17 cellular contexts compared by ENCODE assay signal in the genomic region with DNA sequence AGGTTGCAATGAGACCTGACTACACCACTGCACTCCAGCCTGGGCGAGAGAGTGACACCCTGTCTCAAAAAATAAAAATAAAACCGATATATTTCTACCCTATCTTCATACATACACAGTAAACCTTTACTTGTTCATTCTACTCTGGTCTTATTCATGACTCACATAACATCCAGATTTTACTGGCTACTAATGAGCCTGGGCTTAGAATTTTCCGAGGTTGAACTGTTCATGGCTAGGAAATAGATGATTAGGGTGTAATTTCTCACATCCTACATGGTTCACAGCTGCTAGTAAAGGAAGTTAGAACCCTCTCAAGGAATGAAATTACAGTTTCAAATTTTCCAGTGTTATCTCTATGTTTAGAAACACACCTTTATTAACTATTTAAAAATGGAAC. TPM values are rescaled to one million over a fixed set of nuclear protein-coding genes. Genes with fewer than 3 reads are reported as not detected.
DNase-seq lines count a peak whose midpoint lies in the region; ATAC-seq, FAIRE-seq and TF ChIP-seq lines count a peak whose summit lies in the region.
"Had no signal": no experiment of that assay in that cellular context is flagged by ENCODE, and none has a peak within 500 bp of the region (broad histone marks: within the 10 kb centered on the region; RNA-seq: fewer than 3 reads in every experiment).

No MANE protein-coding gene starts in this region.

- H3K4me2 ChIP-seq in endothelial cell of umbilical vein (ENCODE audit: insufficient read depth, low read length) (no peak overlapping the region), mesenchymal stem cell (ENCODE audit: low read length, poor library complexity, severe bottlenecking) (no peak overlapping the region)

- H3K9ac ChIP-seq in endothelial cell of umbilical vein (replicated peaks; ENCODE audit: extremely low read depth, insufficient read depth, low read length): no peak overlapping the region
- no peak overlapping the region for H3K9ac ChIP-seq in endodermal cell (ENCODE audit: extremely low read depth, low read length, poor library complexity, severe bottlenecking)
- H3K9ac ChIP-seq in mesenchymal stem cell (ENCODE audit: low read length): no peak overlapping the region

- peak; percentile 13 for ATAC-seq in T-helper 17 cell

- H4K8ac ChIP-seq in mesenchymal stem cell (ENCODE audit: low read length): no peak overlapping the region

- H4K91ac ChIP-seq in mesenchymal stem cell (ENCODE audit: low read length): no peak overlapping the region

- WGBS in endodermal cell (ENCODE audit: insufficient coverage in 1 of 2, insufficient read length in 1 of 2), 2 experiments: 95 to 100% methylated on average over 1 to 3 of the region's 3 CpGs
- 39 to 48% (median 42%) methylated on average over 3 of the region's 3 CpGs for WGBS in adrenal gland, 4 donors
- WGBS in mesenchymal stem cell: 100% methylated on average over 2 of the region's 3 CpGs

- no peak overlapping the region for H3K27ac ChIP-seq in breast epithelium
- H3K27ac ChIP-seq in endothelial cell of umbilical vein (ENCODE audit: insufficient read depth, low read depth, low read length): no peak overlapping the region
- no peak overlapping the region for H3K27ac ChIP-seq in endodermal cell (ENCODE audit: low read depth, low read length)
- peak overlapping the region in 1 of 5 donors; percentile 43 for H3K27ac ChIP-seq in adrenal gland
- H3K27ac ChIP-seq in mesenchymal stem cell (ENCODE audit: low read length, poor library complexity, severe bottlenecking): no peak overlapping the region
- H3K27ac ChIP-seq: prostate gland had no signal

- TF ChIP-seq CTCF in MCF 10A (IDR thresholded peaks at IDR 0.05; ENCODE audit: unreplicated experiment) (no peak), breast epithelium (IDR thresholded peaks at IDR 0.05) (no peak), endothelial cell of umbilical vein (IDR thresholded peaks at IDR 0.05; ENCODE audit: extremely low read depth in 1 of 2, insufficient read depth in 1 of 2, low read depth in 1 of 2, low read length in 2 of 2) (no peak), endodermal cell (conservative IDR thresholded peaks at IDR 0.05) (no peak), adrenal gland (IDR thresholded peaks at IDR 0.05) (no peak)

- peak; percentile 48 for FAIRE-seq in endothelial cell of umbilical vein (lab: Jason Lieb, UNC)

- dilution Hi-C loops in endothelial cell of umbilical vein (cut with MboI; ENCODE audit: extremely low pct_ligation_motif_present, low sequenced_read_pairs): no loop called here

- no peak overlapping the region for H2BK5ac ChIP-seq in mesenchymal stem cell (ENCODE audit: low read depth, low read length, poor library complexity, severe bottlenecking)

- H3K14ac ChIP-seq in mesenchymal stem cell (ENCODE audit: low read length in 2 of 2): no peak overlapping the region

- H3K4me1 Mint-ChIP-seq in MCF 10A (ENCODE audit: insufficient read depth, unreplicated experiment): peaks cover 20% of the 10 kb centered on the region
- H3K4me1 Mint-ChIP-seq in T-helper 17 cell: peaks cover 39% of the 10 kb centered on the region
- H3K4me1 Mint-ChIP-seq in endodermal cell: no peaks in the 10 kb centered on the region

- H3K4me1 ChIP-seq in breast epithelium (no peaks in the 10 kb centered on the region), endothelial cell of umbilical vein (ENCODE audit: control insufficient read depth, extremely low read depth, insufficient read depth, low read length) (peaks cover 17% of the 10 kb centered on the region), endodermal cell (ENCODE audit: control insufficient read depth, insufficient read depth, low read length) (no peaks in the 10 kb centered on the region), adrenal gland (replicated peaks in 1 of 2) (peaks cover 21 to 53% of the 10 kb centered on the region in 2 donors), mesenchymal stem cell (ENCODE audit: control insufficient read depth, insufficient read depth, low read depth, low read length) (peaks cover 5% of the 10 kb centered on the region)
- H3K4me1 ChIP-seq: prostate gland had no signal

- H3K27me3 ChIP-seq in breast epithelium: no peaks in the 10 kb centered on the region
- H3K27me3 ChIP-seq in endothelial cell of umbilical vein (ENCODE audit: control insufficient read depth in 2 of 2, insufficient read depth in 2 of 2, low read length in 2 of 2): no peaks in the 10 kb centered on the region
- no peaks in the 10 kb centered on the region for H3K27me3 ChIP-seq in endodermal cell (ENCODE audit: control insufficient read depth, insufficient read depth, low read length, poor library complexity, severe bottlenecking)
- no peaks in the 10 kb centered on the region for H3K27me3 ChIP-seq in adrenal gland
- no peaks in the 10 kb centered on the region for H3K27me3 ChIP-seq in mesenchymal stem cell (ENCODE audit: control insufficient read depth in 1 of 2, insufficient read depth in 1 of 2, low read length in 2 of 2)

- H3K9me3 ChIP-seq in breast epithelium (no peaks in the 10 kb centered on the region), T-helper 17 cell (ENCODE audit: control insufficient read depth, low read length, poor library complexity, severe bottlenecking) (no peaks in the 10 kb centered on the region), endothelial cell of umbilical vein (replicated peaks; ENCODE audit: control insufficient read depth, insufficient read depth, low read length) (no peaks in the 10 kb centered on the region), endodermal cell (ENCODE audit: control insufficient read depth, low read length) (no peaks in the 10 kb centered on the region), adrenal gland (replicated peaks in 1 of 3) (no peaks in the 10 kb centered on the region), mesenchymal stem cell (ENCODE audit: control insufficient read depth, low read length) (no peaks in the 10 kb centered on the region)
- H3K9me3 ChIP-seq: prostate gland had no signal

- DNase-seq in MCF 10A (ENCODE audit: unreplicated experiment) (peak; percentile 4), breast epithelium (ENCODE audit: low spot score in 2 of 2) (no peak), T-helper 17 cell (no peak), endothelial cell of umbilical vein (ENCODE audit: low read depth, low spot score) (peak; percentile 20), endodermal cell (no peak), adrenal gland (no peak), HuH-7.5 (ENCODE audit: low spot score) (no peak), mesenchymal stem cell (no peak)
- DNase-seq: activated CD4-positive, alpha-beta T cell treated with anti-CD3 and anti-CD28 coated beads, Interleukin-2, amount 50 U/mL, for 1 hour; activated gamma-delta T cell treated with Interleukin-2 at 50 U/mL for 16 hours; caudate nucleus; DMS53; foreskin melanocyte; NCI-H1694 treated with DMSO at 0.1 percent for 48 hours; NCI-H446; T-helper 2 cell had no signal

- H2BK120ac ChIP-seq in mesenchymal stem cell (ENCODE audit: low read depth, low read length): no peak overlapping the region

- H3K9me1 ChIP-seq in endothelial cell of umbilical vein (replicated peaks; ENCODE audit: control insufficient read depth, extremely low read depth, insufficient read depth, low read length): no peaks in the 10 kb centered on the region

- intact Hi-C loops in MCF 10A (cut with micrococcal nuclease) (no loop called here), breast epithelium (cut with DNase I; ENCODE audit: low total_unique reads) (no loop called here), endothelial cell of umbilical vein (cut with micrococcal nuclease) (no loop called here), adrenal gland (cut with DNase I) (no loop called here)

- H2BK12ac ChIP-seq in mesenchymal stem cell (ENCODE audit: low read length in 2 of 2): no peak overlapping the region

- H3K4me3 ChIP-seq in breast epithelium (no peak overlapping the region), endothelial cell of umbilical vein (replicated peaks in 1 of 3; ENCODE audit: insufficient read depth in 1 of 3, low read depth in 1 of 3, low read length in 3 of 3) (no peak overlapping the region), endodermal cell (ENCODE audit: low read length) (no peak overlapping the region), adrenal gland (no peak overlapping the region), mesenchymal stem cell (ENCODE audit: insufficient read depth in 1 of 2, low read depth in 1 of 2, low read length in 2 of 2) (no peak overlapping the region)
- H3K4me3 ChIP-seq: prostate gland had no signal

- H3K23ac ChIP-seq in mesenchymal stem cell (ENCODE audit: low read length in 2 of 2): no peak overlapping the region

- H3K9me3 Mint-ChIP-seq in MCF 10A (ENCODE audit: unreplicated experiment) (no peaks in the 10 kb centered on the region), endodermal cell (no peaks in the 10 kb centered on the region)

- H3K36me3 ChIP-seq in breast epithelium (no peaks in the 10 kb centered on the region), endothelial cell of umbilical vein (ENCODE audit: control insufficient read depth in 2 of 2, extremely low read depth in 1 of 2, insufficient read depth in 2 of 2, low read length in 2 of 2) (peaks cover 0 to 2% of the 10 kb centered on the region in 2 experiments), endodermal cell (ENCODE audit: control insufficient read depth, insufficient read depth, low read length) (peaks cover 25% of the 10 kb centered on the region), adrenal gland (replicated peaks in 1 of 2) (no peaks in the 10 kb centered on the region), mesenchymal stem cell (ENCODE audit: control insufficient read depth in 1 of 2, insufficient read depth in 2 of 2, low read depth in 1 of 2, low read length in 2 of 2) (peaks cover 4 to 24% of the 10 kb centered on the region in 2 experiments)
- H3K36me3 ChIP-seq: prostate gland had no signal

- H3K27ac Mint-ChIP-seq in MCF 10A (ENCODE audit: low read depth, unreplicated experiment): no peak overlapping the region
- peak overlapping the region; percentile 75 for H3K27ac Mint-ChIP-seq in T-helper 17 cell
- H3K27ac Mint-ChIP-seq in endodermal cell: no peak overlapping the region

- H3K36me3 Mint-ChIP-seq in MCF 10A (ENCODE audit: insufficient read depth, unreplicated experiment) (peaks cover 32% of the 10 kb centered on the region), T-helper 17 cell (ENCODE audit: low read depth) (peaks cover 2% of the 10 kb centered on the region), endodermal cell (ENCODE audit: low read depth) (peaks cover 17% of the 10 kb centered on the region)

- peaks cover 4% of the 10 kb centered on the region for H3K79me1 ChIP-seq in mesenchymal stem cell (replicated peaks; ENCODE audit: low read length, poor library complexity, severe bottlenecking)

- no peak overlapping the region for H3K18ac ChIP-seq in mesenchymal stem cell (ENCODE audit: low read depth in 1 of 2, low read length in 2 of 2)

- peaks cover 8% of the 10 kb centered on the region for H4K20me1 ChIP-seq in endothelial cell of umbilical vein (replicated peaks; ENCODE audit: control insufficient read depth, extremely low read depth, insufficient read depth, low read length)

- H3K27me3 Mint-ChIP-seq in MCF 10A (ENCODE audit: insufficient read depth, unreplicated experiment) (no peaks in the 10 kb centered on the region), T-helper 17 cell (no peaks in the 10 kb centered on the region), endodermal cell (ENCODE audit: insufficient read depth) (no peaks in the 10 kb centered on the region)

- TF ChIP-seq POLR2A in breast epithelium (IDR thresholded peaks at IDR 0.05) (no peak), endothelial cell of umbilical vein (IDR thresholded peaks at IDR 0.05; ENCODE audit: low read depth, low read length) (no peak), adrenal gland (IDR thresholded peaks at IDR 0.05) (no peak)

- BruUV-seq in MCF 10A (replicated peaks; lab: Mats Ljungman, UMichigan): no TSS peak
- BruUV-seq in endothelial cell of umbilical vein (replicated peaks; lab: Mats Ljungman, UMichigan): no TSS peak

- H2BK15ac ChIP-seq in mesenchymal stem cell (ENCODE audit: low read depth, poor library complexity, severe bottlenecking): no peak overlapping the region

- no peak overlapping the region for H2AK5ac ChIP-seq in mesenchymal stem cell (ENCODE audit: low read length, severe bottlenecking)

- no peak overlapping the region for H2AFZ ChIP-seq in endothelial cell of umbilical vein (ENCODE audit: low read depth, low read length)
- no peak overlapping the region for H2AFZ ChIP-seq in mesenchymal stem cell (ENCODE audit: low read depth, low read length)

- POLR2A ChIA-PET in MCF 10A (lab: Yijun Ruan, JAX) (interaction anchor here (1.1 to 1.3 kb wide), 2 partner anchors 14 to 103 kb away, joined by 3 to 4 read pairs; partner anchors contain the start of gene GSPT1), endothelial cell of umbilical vein (lab: Charles Lee) (no interaction called here)

- H3K4me3 Mint-ChIP-seq in MCF 10A (ENCODE audit: unreplicated experiment) (no peak overlapping the region), T-helper 17 cell (peak overlapping the region; percentile 31), endodermal cell (no peak overlapping the region)

- CTCF ChIA-PET in MCF 10A (lab: Yijun Ruan, JAX): interaction anchor here (0.6 to 1.7 kb wide), 4 partner anchors 15 to 369 kb away, joined by 3 to 4 read pairs (median 4); partner anchors contain the start of genes GSPT1 and ZC3H7A
- CTCF ChIA-PET in endothelial cell of umbilical vein (lab: Charles Lee): interaction anchor here (1.1 to 3.6 kb wide), 2 partner anchors 10 to 167 kb away, joined by 3 to 23 read pairs; no protein-coding TSS in a partner anchor

- H3K4ac ChIP-seq in mesenchymal stem cell (ENCODE audit: low read depth in 1 of 2, low read length in 2 of 2): no peak overlapping the region

- peaks cover 92% of the 10 kb centered on the region for H3K79me2 ChIP-seq in endothelial cell of umbilical vein (ENCODE audit: control insufficient read depth, insufficient read depth, low read length)

RNA-seq across cellular contexts. Expression of gene GSPT1, which starts 14.7 kb away (rescaled TPM):
- total RNA-seq in MCF 10A (2022): 163 and 199 TPM in 2 replicates
- 10 to 100 TPM; 61.3 to 68.5 (median 67.6) TPM for total RNA-seq in breast epithelium
- 100 to 1,000 TPM; 161 to 203 TPM for total RNA-seq in T-helper 17 cell
- total RNA-seq in endothelial cell of umbilical vein: 137 and 152 TPM in 2 replicates
- polyA plus RNA-seq in endothelial cell of umbilical vein: 31.2 and 40.3 TPM in 2 replicates
- polyA plus RNA-seq in endothelial cell of umbilical vein (2011; cell fraction: cytosol; rRNA removed): 64.6 and 71.3 TPM in 2 replicates
- polyA plus RNA-seq in endothelial cell of umbilical vein (2011; cell fraction: nucleus; rRNA removed): 59.3 and 75.3 TPM in 2 replicates
- polyA plus RNA-seq in endothelial cell of umbilical vein (2012): 133 and 183 TPM in 2 replicates
- polyA minus RNA-seq in endothelial cell of umbilical vein: 42.4 and 69.4 TPM in 2 replicates
- polyA minus RNA-seq in endothelial cell of umbilical vein (2011; cell fraction: cytosol; rRNA and poly(A)+ RNA removed): 83.5 TPM
- 28.5 and 45.5 TPM in 2 replicates for polyA minus RNA-seq in endothelial cell of umbilical vein (2011; cell fraction: nucleus; rRNA and poly(A)+ RNA removed)
- total RNA-seq in endodermal cell: 100 to 1,000 TPM; 110 to 115 TPM
- 94.4 TPM for polyA plus RNA-seq in endodermal cell (2013, experiment 1 of 2)
- polyA plus RNA-seq in endodermal cell (2013, experiment 2 of 2): 97.2 TPM
- 100 to 1,000 TPM in 5 of 8 donors, 10 to 100 TPM in 3; 55.2 to 188 (median 115) TPM for total RNA-seq in adrenal gland
- 100 to 1,000 TPM in 1 of 3 donors, 10 to 100 TPM in 2; 21.1 to 246 (median 23.3) TPM for polyA plus RNA-seq in adrenal gland
- 94.6 TPM for polyA plus RNA-seq in mesenchymal stem cell (2013, experiment 1 of 2)
- 92.6 TPM for polyA plus RNA-seq in mesenchymal stem cell (2013, experiment 2 of 2)

RNA-seq across cellular contexts. Expression of gene NPIPB2, which starts 40.8 kb away (rescaled TPM):
- total RNA-seq in MCF 10A (2022): 17.2 and 17.4 TPM in 2 replicates
- total RNA-seq in breast epithelium: 10 to 100 TPM; 14.8 to 23.9 (median 20.3) TPM
- total RNA-seq in T-helper 17 cell: 10 to 100 TPM; 13.6 to 19.1 TPM
- 11.7 and 15.4 TPM in 2 replicates for total RNA-seq in endothelial cell of umbilical vein
- 5.8 and 8.7 TPM in 2 replicates for polyA plus RNA-seq in endothelial cell of umbilical vein
- 1.3 and 3.8 TPM in 2 replicates for polyA plus RNA-seq in endothelial cell of umbilical vein (2011; cell fraction: cytosol; rRNA removed)
- polyA plus RNA-seq in endothelial cell of umbilical vein (2011; cell fraction: nucleus; rRNA removed): 60.8 and 62.2 TPM in 2 replicates
- polyA plus RNA-seq in endothelial cell of umbilical vein (2012): 4.4 and 10.8 TPM in 2 replicates
- polyA minus RNA-seq in endothelial cell of umbilical vein: 23.2 and 40.7 TPM in 2 replicates
- not detected for polyA minus RNA-seq in endothelial cell of umbilical vein (2011; cell fraction: cytosol; rRNA and poly(A)+ RNA removed)
- 13.2 and 62.7 TPM in 2 replicates for polyA minus RNA-seq in endothelial cell of umbilical vein (2011; cell fraction: nucleus; rRNA and poly(A)+ RNA removed)
- total RNA-seq in endodermal cell: 10 to 100 TPM; 10.2 to 15.0 TPM
- 3.9 TPM for polyA plus RNA-seq in endodermal cell (2013, experiment 1 of 2)
- 4.0 TPM for polyA plus RNA-seq in endodermal cell (2013, experiment 2 of 2)
- total RNA-seq in adrenal gland: 1 to 10 TPM; 1.6 to 7.4 (median 3.8) TPM
- polyA plus RNA-seq in adrenal gland: 10 to 100 TPM in 2 of 3 donors, 1 to 10 TPM in 1; 4.6 to 21.2 (median 10.0) TPM
- polyA plus RNA-seq in mesenchymal stem cell (2013, experiment 1 of 2): 0.47 TPM
- polyA plus RNA-seq in mesenchymal stem cell (2013, experiment 2 of 2): 1.4 TPM

RNA-seq across cellular contexts. Expression of gene RSL1D1, which starts 49.7 kb away (rescaled TPM):
- total RNA-seq in MCF 10A (2022): 302 and 406 TPM in 2 replicates
- total RNA-seq in breast epithelium: 100 to 1,000 TPM; 150 to 219 (median 172) TPM
- 100 to 1,000 TPM; 159 to 186 TPM for total RNA-seq in T-helper 17 cell
- 127 and 132 TPM in 2 replicates for total RNA-seq in endothelial cell of umbilical vein
- polyA plus RNA-seq in endothelial cell of umbilical vein: 9.5 and 17.0 TPM in 2 replicates
- polyA plus RNA-seq in endothelial cell of umbilical vein (2011; cell fraction: cytosol; rRNA removed): 57.8 and 62.5 TPM in 2 replicates
- 14.7 and 25.6 TPM in 2 replicates for polyA plus RNA-seq in endothelial cell of umbilical vein (2011; cell fraction: nucleus; rRNA removed)
- 142 and 195 TPM in 2 replicates for polyA plus RNA-seq in endothelial cell of umbilical vein (2012)
- 17.8 and 17.9 TPM in 2 replicates for polyA minus RNA-seq in endothelial cell of umbilical vein
- 103 TPM for polyA minus RNA-seq in endothelial cell of umbilical vein (2011; cell fraction: cytosol; rRNA and poly(A)+ RNA removed)
- polyA minus RNA-seq in endothelial cell of umbilical vein (2011; cell fraction: nucleus; rRNA and poly(A)+ RNA removed): 11.8 and 13.4 TPM in 2 replicates
- total RNA-seq in endodermal cell: 100 to 1,000 TPM; 148 to 162 TPM
- polyA plus RNA-seq in endodermal cell (2013, experiment 1 of 2): 159 TPM
- polyA plus RNA-seq in endodermal cell (2013, experiment 2 of 2): 146 TPM
- 100 to 1,000 TPM in 7 of 8 donors, 10 to 100 TPM in 1; 90.6 to 511 (median 124) TPM for total RNA-seq in adrenal gland
- polyA plus RNA-seq in adrenal gland: 100 to 1,000 TPM in 1 of 3 donors, 10 to 100 TPM in 2; 40.1 to 364 (median 43.1) TPM
- 167 TPM for polyA plus RNA-seq in mesenchymal stem cell (2013, experiment 1 of 2)
- polyA plus RNA-seq in mesenchymal stem cell (2013, experiment 2 of 2): 167 TPM

Comparison
In these comparisons a context has a peak if more than half of its experiments do, and no peak if none do; other contexts are left out.
1. DNase-seq: peak in MCF 10A (single experiment) and endothelial cell of umbilical vein (single experiment); none in breast epithelium (0 of 2), T-helper 17 cell (0 of 3), endodermal cell (single experiment), adrenal gland (0 of 7), HuH-7.5 (single experiment) and mesenchymal stem cell (single experiment).